Comparison of ENCODE assay signal across 15 cellular contexts in the genomic region with DNA sequence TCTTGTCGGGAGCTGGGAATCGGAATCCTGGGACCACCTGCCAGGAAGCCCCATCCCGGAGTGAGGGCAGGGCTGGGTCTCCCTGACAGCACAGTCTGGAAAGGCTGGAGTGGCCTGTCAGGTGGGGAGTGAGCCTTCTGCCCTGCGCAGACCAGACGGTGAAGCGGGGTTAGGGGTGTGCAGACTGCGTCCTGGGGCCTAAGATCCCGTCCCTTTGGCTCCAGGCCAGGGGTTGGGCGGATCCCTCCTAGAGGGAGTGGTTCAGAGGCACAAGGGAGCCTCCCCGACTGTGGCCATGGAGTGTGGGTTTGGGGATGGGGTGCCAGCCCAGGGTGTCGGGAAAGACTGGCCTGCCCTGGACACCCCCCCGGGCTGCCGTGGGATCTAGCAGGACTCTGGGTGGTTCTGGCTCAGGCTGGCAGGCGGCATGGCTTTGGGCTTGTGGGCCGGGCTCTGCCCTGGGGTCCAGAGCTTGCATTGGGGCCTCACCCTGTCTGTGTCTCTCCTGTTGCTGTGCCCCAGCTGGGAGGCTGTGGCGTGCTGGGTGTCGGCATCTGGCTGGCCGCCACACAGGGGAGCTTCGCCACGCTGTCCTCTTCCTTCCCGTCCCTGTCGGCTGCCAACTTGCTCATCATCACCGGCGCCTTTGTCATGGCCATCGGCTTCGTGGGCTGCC. TPM values are rescaled to one million over a fixed set of nuclear protein-coding genes. Genes with fewer than 3 reads are reported as not detected.
A peak's percentile ranks its signal among the peaks of the same experiment; 100 is the strongest.
DNase-seq lines count a peak whose midpoint lies in the region; ATAC-seq and TF ChIP-seq lines count a peak whose summit lies in the region.
"Had no signal": no experiment of that assay in that cellular context is flagged by ENCODE, and none has a peak within 500 bp of the region (broad histone marks: within the 10 kb centered on the region; RNA-seq: fewer than 3 reads in every experiment).

No MANE protein-coding gene starts in this region.

- TF ChIP-seq CTCF in hepatocyte (IDR thresholded peaks at IDR 0.05; ENCODE audit: poor library complexity): no peak

- H2AFZ ChIP-seq in hepatocyte: no peak overlapping the region

- intact Hi-C loops in sciatic nerve (cut with DNase I): no loop called here

- DNase-seq in DMS 273 (lab: John Stamatoyannopoulos, UW; ENCODE audit: unreplicated experiment) (peak; percentile 79), DMS 273 treated with DMSO at 0.1 percent for 48 hours (lab: John Stamatoyannopoulos, UW) (no peak), NCI-H82 (lab: John Stamatoyannopoulos, UW) (peak; percentile 86), hepatocyte (ENCODE audit: low spot score) (no peak), sciatic nerve (ENCODE audit: low spot score) (no peak), NOMO-1 treated with DMSO at 0.1 percent for 48 hours (lab: John Stamatoyannopoulos, UW; ENCODE audit: unreplicated experiment) (no peak), putamen (ENCODE audit: low spot score) (no peak), HPDE6-E6E7 (ENCODE audit: extremely low spot score) (no peak)
- DNase-seq: activated naive CD4-positive, alpha-beta T cell treated with anti-CD3 and anti-CD28 coated beads, Interleukin-2, amount 10 ng/mL, durations not matched to agents 7 days and 5 days; cerebellar nuclear complex; Karpas-422; NCI-H1930; spleen; trophoblast cell had no signal

- H3K9me2 ChIP-seq in hepatocyte (replicated peaks; ENCODE audit: insufficient read depth): no peaks in the 10 kb centered on the region

- no peaks in the 10 kb centered on the region for H4K20me1 ChIP-seq in hepatocyte (ENCODE audit: insufficient read depth, poor library complexity, severe bottlenecking)

- H3K27me3 ChIP-seq in hepatocyte: no peaks in the 10 kb centered on the region
- H3K27me3 ChIP-seq: spleen had no signal

- WGBS in hepatocyte (ENCODE audit: low lambda C conversion rate, missing lambda C conversion rate): 63% methylated on average over 25 of the region's 26 CpGs

- peak overlapping the region; percentile 47 for H3K4me2 ChIP-seq in hepatocyte

- H3K9me3 ChIP-seq in hepatocyte (ENCODE audit: low read depth): no peaks in the 10 kb centered on the region
- H3K9me3 ChIP-seq: spleen had no signal

- H3K36me3 ChIP-seq in hepatocyte (replicated peaks; ENCODE audit: insufficient read depth, low read depth): no peaks in the 10 kb centered on the region

- peak; percentile 8 for ATAC-seq in sciatic nerve

- no peak overlapping the region for H3K4me3 ChIP-seq in hepatocyte
- H3K4me3 ChIP-seq: spleen had no signal

- H3K27ac ChIP-seq in hepatocyte: peak overlapping the region; percentile 77

- H3K79me2 ChIP-seq in hepatocyte: no peaks in the 10 kb centered on the region

- H3K4me1 ChIP-seq in hepatocyte (ENCODE audit: insufficient read depth): peaks cover 31% of the 10 kb centered on the region

RNA-seq across cellular contexts. Expression of gene TSPAN4, which starts 19.5 kb away (rescaled TPM):
- total RNA-seq in hepatocyte: 62.5 and 82.8 TPM in 2 replicates
- polyA plus RNA-seq in hepatocyte: 148 and 177 TPM in 2 replicates
- total RNA-seq in sciatic nerve: 118 TPM

RNA-seq across cellular contexts. Expression of gene POLR2L, which starts 19.8 kb away (rescaled TPM):
- 38.0 and 50.2 TPM in 2 replicates for total RNA-seq in hepatocyte
- polyA plus RNA-seq in hepatocyte: 372 and 402 TPM in 2 replicates
- total RNA-seq in sciatic nerve: 85.2 TPM

RNA-seq across cellular contexts. Expression of gene CD151, which starts 29.4 kb away (rescaled TPM):
- 248 and 260 TPM in 2 replicates for total RNA-seq in hepatocyte
- 356 and 392 TPM in 2 replicates for polyA plus RNA-seq in hepatocyte
- 263 TPM for total RNA-seq in sciatic nerve

RNA-seq across cellular contexts. Expression of gene CRACR2B, which starts 34.4 kb away (rescaled TPM):
- total RNA-seq in hepatocyte (9.7 and 10.2 TPM in 2 replicates), sciatic nerve (8.7 TPM)
- 33.2 and 39.7 TPM in 2 replicates for polyA plus RNA-seq in hepatocyte
- total RNA-seq: A172 had no signal

RNA-seq across cellular contexts. Expression of gene PNPLA2, which starts 43.5 kb away (rescaled TPM):
- 12.2 and 12.9 TPM in 2 replicates for total RNA-seq in hepatocyte
- polyA plus RNA-seq in hepatocyte: 50.0 and 57.3 TPM in 2 replicates
- total RNA-seq in sciatic nerve: 174 TPM

Comparison
In these comparisons a context has a peak if more than half of its experiments do, and no peak if none do; other contexts are left out.
1. DNase-seq: peak in DMS 273 (single experiment) and NCI-H82 (single experiment); none in DMS 273 treated with DMSO at 0.1 percent for 48 hours (single experiment), hepatocyte (single experiment), sciatic nerve (single experiment), NOMO-1 treated with DMSO at 0.1 percent for 48 hours (single experiment), putamen (single experiment) and HPDE6-E6E7 (single experiment).